In genomic region chrX:71618787-71619186, GRCh38 we compare ENCODE assay signal across 19 cellular contexts. TPM values are rescaled to one million over a fixed set of nuclear protein-coding genes. Genes with fewer than 3 reads are reported as not detected.
DNase-seq lines count a peak whose midpoint lies in the region; ATAC-seq lines count a peak whose summit lies in the region.
"Had no signal": no experiment of that assay in that cellular context is flagged by ENCODE, and none has a peak within 500 bp of the region (broad histone marks: within the 10 kb centered on the region; RNA-seq: fewer than 3 reads in every experiment).

No MANE protein-coding gene starts in this region.

- peak overlapping the region; percentile 23; the same call in 1 of the 2 replicates for H3K4me3 ChIP-seq in GM08714 (ENCODE audit: low read length)
- H3K4me3 ChIP-seq: right atrium auricular region had no signal

- DNase-seq in T-helper 1 cell (no peak), naive B cell (no peak), NCI-H524 (lab: John Stamatoyannopoulos, UW) (no peak), germinal center (ENCODE audit: low spot score) (no peak)
- DNase-seq in activated T-cell treated with anti-CD3 and anti-CD28 coated beads, Interleukin-2, amount 50 U/mL, for 72 hours: no peak
- DNase-seq: cortex of kidney, esophagus squamous epithelium, NCI-H1930, NCI-H524 treated with DMSO at 0.1 percent for 48 hours, PC-3, SK-N-SH, trophoblast cell had no signal

- peaks cover 31% of the 10 kb centered on the region for H3K36me3 Mint-ChIP-seq in T-helper 1 cell treated with Interleukin-12 subunit alpha and Interleukin-12 subunit beta and Interleukin-4 antibody, amounts not matched to agents 30 μg/mL and 1 μg/mL, for 36 hours (ENCODE audit: low read depth)
- peaks cover 2 to 6% of the 10 kb centered on the region in 2 donors for H3K36me3 Mint-ChIP-seq in activated T-cell treated with anti-CD3 and anti-CD28 coated beads, Interleukin-2, amount 50 U/mL, for 72 hours (ENCODE audit: insufficient read depth in 2 of 2)
- no peaks in the 10 kb centered on the region for H3K36me3 Mint-ChIP-seq in naive B cell

- H3K4me1 Mint-ChIP-seq in T-helper 1 cell treated with Interleukin-12 subunit alpha and Interleukin-12 subunit beta and Interleukin-4 antibody, amounts not matched to agents 30 μg/mL and 1 μg/mL, for 36 hours (ENCODE audit: low read depth): peaks cover 66% of the 10 kb centered on the region
- H3K4me1 Mint-ChIP-seq in activated T-cell treated with anti-CD3 and anti-CD28 coated beads, Interleukin-2, amount 50 U/mL, for 72 hours (ENCODE audit: low read depth): peaks cover 89% of the 10 kb centered on the region
- H3K4me1 Mint-ChIP-seq in naive B cell: peaks cover 43 to 53% (median 45%) of the 10 kb centered on the region in 3 donors

- H3K27me3 Mint-ChIP-seq in T-helper 1 cell treated with Interleukin-12 subunit alpha and Interleukin-12 subunit beta and Interleukin-4 antibody, amounts not matched to agents 30 μg/mL and 1 μg/mL, for 36 hours (ENCODE audit: low read depth): no peaks in the 10 kb centered on the region
- no peaks in the 10 kb centered on the region for H3K27me3 Mint-ChIP-seq in activated T-cell treated with anti-CD3 and anti-CD28 coated beads, Interleukin-2, amount 50 U/mL, for 72 hours (ENCODE audit: low read depth)
- no peaks in the 10 kb centered on the region for H3K27me3 Mint-ChIP-seq in naive B cell

- H3K9me3 Mint-ChIP-seq in T-helper 1 cell treated with Interleukin-12 subunit alpha and Interleukin-12 subunit beta and Interleukin-4 antibody, amounts not matched to agents 30 μg/mL and 1 μg/mL, for 36 hours: no peaks in the 10 kb centered on the region
- H3K9me3 Mint-ChIP-seq in activated T-cell treated with anti-CD3 and anti-CD28 coated beads, Interleukin-2, amount 50 U/mL, for 72 hours: no peaks in the 10 kb centered on the region
- peaks cover 0 to 2% (median 0%) of the 10 kb centered on the region in 7 donors for H3K9me3 Mint-ChIP-seq in naive B cell

- no peak for ATAC-seq in activated T-cell treated with anti-CD3 and anti-CD28 coated beads, Interleukin-2, amount 50 U/mL, for 72 hours (replicated peaks in 1 of 2)
- ATAC-seq in naive B cell (ENCODE audit: low read depth in 2 of 2) (no peak), HG02840 (IDR thresholded peaks at IDR 0.05; ENCODE audit: low FRiP score, unreplicated experiment) (no peak)
- ATAC-seq: PC-3 had no signal

- H3K27ac Mint-ChIP-seq in T-helper 1 cell treated with Interleukin-12 subunit alpha and Interleukin-12 subunit beta and Interleukin-4 antibody, amounts not matched to agents 30 μg/mL and 1 μg/mL, for 36 hours: peak overlapping the region; percentile 83
- peak overlapping the region; percentile 96 for H3K27ac Mint-ChIP-seq in activated T-cell treated with anti-CD3 and anti-CD28 coated beads, Interleukin-2, amount 50 U/mL, for 72 hours
- H3K27ac Mint-ChIP-seq in naive B cell: peak overlapping the region in 5 of 6 donors; percentile 78 to 91 (median 80)

- peak overlapping the region; percentile 93 for H3K4me3 Mint-ChIP-seq in T-helper 1 cell treated with Interleukin-12 subunit alpha and Interleukin-12 subunit beta and Interleukin-4 antibody, amounts not matched to agents 30 μg/mL and 1 μg/mL, for 36 hours
- peak overlapping the region; percentile 80 to 90 for H3K4me3 Mint-ChIP-seq in activated T-cell treated with anti-CD3 and anti-CD28 coated beads, Interleukin-2, amount 50 U/mL, for 72 hours
- peak overlapping the region in 4 of 8 donors; percentile 32 to 63 (median 50) for H3K4me3 Mint-ChIP-seq in naive B cell
- H3K4me3 Mint-ChIP-seq: CD14-positive monocyte had no signal

RNA-seq across cellular contexts. Expression of gene CXCR3, which starts 0.5 kb away (rescaled TPM):
- total RNA-seq in activated T-cell treated with anti-CD3 and anti-CD28 coated beads, Interleukin-2, amount 50 U/mL, for 72 hours: 10 to 100 TPM in 1 of 2 donors, 1 to 10 TPM in 1; 8.8 to 14.6 TPM
- 1 to 10 TPM in 4 of 6 donors, under 1 TPM in 1, not detected in 1; 0.93 to 5.5 (median 1.9) TPM for polyA plus RNA-seq in naive B cell (ENCODE audit: low read depth in 6 of 6)
- total RNA-seq: H4, MCF 10A, PC-3 had no signal
- polyA plus RNA-seq: SK-N-SH had no signal

RNA-seq across cellular contexts. Expression of gene GCNA, which starts 40.5 kb away (rescaled TPM):
- 1 to 10 TPM; 6.9 to 8.4 TPM for total RNA-seq in activated T-cell treated with anti-CD3 and anti-CD28 coated beads, Interleukin-2, amount 50 U/mL, for 72 hours
- under 1 TPM in 3 of 6 donors, not detected in 3; 0.16 to 0.52 (median 0.19) TPM for polyA plus RNA-seq in naive B cell (ENCODE audit: low read depth in 6 of 6)
